In the genomic region with DNA sequence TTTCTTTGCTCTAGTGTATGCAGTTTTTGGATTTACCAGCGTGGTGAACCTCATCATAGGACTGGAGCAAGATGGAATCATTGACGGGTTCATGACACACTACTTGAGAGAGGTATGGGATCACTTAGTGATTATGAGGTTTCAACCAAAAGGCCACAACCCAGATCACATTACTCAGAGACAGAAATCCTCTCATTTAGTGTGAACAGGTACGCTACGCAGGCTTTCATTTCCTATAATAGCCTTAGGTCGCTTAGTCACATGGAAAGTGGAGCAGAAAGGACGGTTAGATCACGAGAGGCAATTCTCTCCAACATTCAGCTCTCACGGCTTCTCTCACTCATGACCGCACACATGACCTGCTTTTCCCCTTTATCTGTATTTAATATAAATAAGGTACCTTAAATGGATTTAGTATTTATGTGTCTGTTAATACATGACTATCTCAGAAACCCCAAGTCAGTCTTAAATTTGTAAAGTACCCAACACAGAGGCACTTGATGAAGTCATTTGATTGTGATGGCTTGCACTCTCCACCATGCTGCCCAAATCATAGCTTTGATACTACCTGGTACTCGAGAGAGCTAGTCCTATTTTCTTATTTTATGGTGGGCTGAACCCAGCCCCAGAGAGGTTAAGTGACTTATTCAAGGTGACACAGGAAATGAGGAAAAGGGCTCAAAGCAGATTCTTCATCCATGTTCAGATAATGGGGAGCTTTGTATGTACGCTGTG, we compare ENCODE assay signal across 14 cellular contexts. TPM values are rescaled to one million over a fixed set of nuclear protein-coding genes. Genes with fewer than 3 reads are reported as not detected.
DNase-seq lines count a peak whose midpoint lies in the region; ATAC-seq and TF ChIP-seq lines count a peak whose summit lies in the region.
"Had no signal": no experiment of that assay in that cellular context is flagged by ENCODE, and none has a peak within 500 bp of the region (broad histone marks: within the 10 kb centered on the region; RNA-seq: fewer than 3 reads in every experiment).

No MANE protein-coding gene starts in this region.

- in situ Hi-C loops in G401 (cut with HindIII; ENCODE audit: low sequenced_read_pairs), result no loop called here

- ATAC-seq in GM18909 (IDR thresholded peaks at IDR 0.05; ENCODE audit: poor library complexity, unreplicated experiment), result peak; percentile 44
- ATAC-seq in HG02571 (IDR thresholded peaks at IDR 0.05; ENCODE audit: unreplicated experiment), result peak; percentile 47
- ATAC-seq in HG03439 (IDR thresholded peaks at IDR 0.05; ENCODE audit: unreplicated experiment), result peak; percentile 66
- ATAC-seq: Right ventricle myocardium inferior had no signal

- TF ChIP-seq CTCF in GM12864 (IDR thresholded peaks at IDR 0.05; ENCODE audit: low read depth, low read length, missing control alignments), result no peak

- DNase-seq in GM12864 (ENCODE audit: low read depth) (peak; percentile 66), DMS114 treated with DMSO at 0.1 percent for 48 hours (lab: John Stamatoyannopoulos, UW; ENCODE audit: unreplicated experiment) (no peak), G401 (ENCODE audit: low spot score) (no peak), glomerular visceral epithelial cell (ENCODE audit: extremely low spot score) (no peak), NCI-H1105 (lab: John Stamatoyannopoulos, UW) (no peak)
- DNase-seq: activated naive CD8-positive, alpha-beta T cell treated with anti-CD3 and anti-CD28 coated beads, Interleukin-2, amount 10 ng/mL, durations not matched to agents 7 days and 5 days; DMS153; Karpas-422; NCI-H187 treated with DMSO at 0.1 percent for 48 hours had no signal

- H3K4me3 ChIP-seq in GM12864 (ENCODE audit: low read depth, low read length), result no peak overlapping the region
- H3K4me3 ChIP-seq: vagina had no signal

RNA-seq across cellular contexts. Expression of a gene that starts 8.6 kb away (rescaled TPM):
- not detected in 2 replicates for total RNA-seq in G401 (2014; rRNA removed; shearing (Covaris generic))

RNA-seq across cellular contexts. Expression of a gene that starts 48.9 kb away (rescaled TPM):
- 78.8 and 136 TPM in 2 replicates for total RNA-seq in G401 (2014; rRNA removed; shearing (Covaris generic))
